Comparison of ENCODE assay signal across 16 cellular contexts in the genomic region with DNA sequence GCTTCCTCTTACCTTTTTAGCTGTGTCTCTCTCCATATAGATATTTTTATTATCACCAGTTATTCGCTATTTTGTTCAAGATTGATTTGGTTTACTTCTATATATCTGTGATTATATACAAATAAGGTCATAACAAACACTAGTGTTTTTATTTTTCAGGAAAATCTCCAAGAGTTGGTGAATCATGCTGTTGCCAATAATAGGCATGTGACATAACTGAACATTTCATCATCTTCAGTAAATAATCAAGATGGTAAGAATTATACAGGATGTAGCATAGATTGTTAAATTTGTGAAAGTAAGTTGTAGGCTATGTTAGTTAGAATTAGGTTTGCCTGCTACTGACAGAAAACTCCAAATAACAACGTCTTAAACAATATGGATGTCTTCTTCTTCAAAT.
DNase-seq lines count a peak whose midpoint lies in the region; FAIRE-seq and TF ChIP-seq lines count a peak whose summit lies in the region.
"Had no signal": no experiment of that assay in that cellular context is flagged by ENCODE, and none has a peak within 500 bp of the region (broad histone marks: within the 10 kb centered on the region; RNA-seq: fewer than 3 reads in every experiment).

No MANE protein-coding gene starts in this region.

- H3K4me3 ChIP-seq in bronchial epithelial cell (ENCODE audit: low read depth, low read length) (no peak overlapping the region), skeletal muscle cell (ENCODE audit: low read depth, low read length) (no peak overlapping the region)
- H3K4me3 ChIP-seq: K562 had no signal

- DNase-seq in HCEC 1CT, result peak; percentile 27
- DNase-seq in bronchial epithelial cell (ENCODE audit: low read depth), result peak; percentile 4
- peak; percentile 24 for DNase-seq in fibroblast of peridontal ligament (ENCODE audit: extremely low read depth)
- DNase-seq in skeletal muscle cell (ENCODE audit: low read depth), result peak; percentile 14
- no peak for DNase-seq in DMS79 treated with DMSO at 0.1 percent for 48 hours (lab: John Stamatoyannopoulos, UW)
- no peak for DNase-seq in globus pallidus (ENCODE audit: low spot score)
- no peak for DNase-seq in NCI-H345 treated with DMSO at 0.1 percent for 48 hours (lab: John Stamatoyannopoulos, UW; ENCODE audit: unreplicated experiment)
- DNase-seq: C1 segment of cervical spinal cord, NCI-H1105 treated with DMSO at 0.1 percent for 48 hours, NCI-H1694, NCI-H510A treated with DMSO at 0.1 percent for 48 hours, NCI-H774, RPMI8226, SHP77 treated with DMSO at 0.1 percent for 48 hours had no signal

- no peak for FAIRE-seq in bronchial epithelial cell (lab: Jason Lieb, UNC)
- FAIRE-seq: D721Med, K562 had no signal

- H3K27me3 ChIP-seq in bronchial epithelial cell (ENCODE audit: control insufficient read depth, insufficient read depth, low read length), result no peaks in the 10 kb centered on the region

- H3K36me3 ChIP-seq in bronchial epithelial cell (ENCODE audit: control insufficient read depth, insufficient read depth, low read length), result no peaks in the 10 kb centered on the region

- no peak for TF ChIP-seq CTCF in bronchial epithelial cell (IDR thresholded peaks at IDR 0.05; ENCODE audit: insufficient read depth, low read length, severe bottlenecking)

Comparison
In these comparisons a context has a peak if more than half of its experiments do, and no peak if none do; other contexts are left out.
1. DNase-seq: peak in HCEC 1CT (single experiment), bronchial epithelial cell (single experiment), fibroblast of peridontal ligament (single experiment) and skeletal muscle cell (single experiment); none in DMS79 treated with DMSO at 0.1 percent for 48 hours (single experiment), globus pallidus (single experiment) and NCI-H345 treated with DMSO at 0.1 percent for 48 hours (single experiment).